3 cellular contexts compared by ENCODE assay signal in genomic region chr2:20513946-20514345, GRCh38.
TF ChIP-seq lines count a peak whose summit lies in the region.

No MANE protein-coding gene starts in this region.

TF ChIP-seq in A549, 52 proteins besides CTCF, POLR2A, EP300 and RAD21:
- no peak for TF ChIP-seq ZC3H11A (IDR thresholded peaks at IDR 0.05)
- no peak for TF ChIP-seq BHLHE40 (IDR thresholded peaks at IDR 0.05; ENCODE audit: low read depth, low read length)
- no peak for TF ChIP-seq RFX5 (IDR thresholded peaks at IDR 0.05)
- TF ChIP-seq RNF2 (IDR thresholded peaks at IDR 0.05; ENCODE audit: borderline replicate concordance, low read depth), result no peak

TF ChIP-seq in IMR-90, 13 proteins besides CTCF, POLR2A, EP300 and RAD21:
- no peak for TF ChIP-seq BHLHE40 (IDR thresholded peaks at IDR 0.05; ENCODE audit: low read depth, low read length)
- no peak for TF ChIP-seq FOS (IDR thresholded peaks at IDR 0.05; ENCODE audit: low read depth, low read length)
- no peak for TF ChIP-seq ELK1 (IDR thresholded peaks at IDR 0.05; ENCODE audit: borderline replicate concordance, low read depth, low read length)
- no peak for TF ChIP-seq MAFK (IDR thresholded peaks at IDR 0.05; ENCODE audit: low read depth, low read length)
- TF ChIP-seq MXI1 (IDR thresholded peaks at IDR 0.05; ENCODE audit: borderline replicate concordance, low read depth, low read length), result no peak
- TF ChIP-seq CEBPB (IDR thresholded peaks at IDR 0.05; ENCODE audit: low read depth, low read length), result no peak
- TF ChIP-seq RFX5 (IDR thresholded peaks at IDR 0.05; ENCODE audit: low read depth, low read length), result no peak
- no peak for TF ChIP-seq RCOR1 (IDR thresholded peaks at IDR 0.05; ENCODE audit: insufficient replicate concordance, low read length)
- TF ChIP-seq USF2 (IDR thresholded peaks at IDR 0.05; ENCODE audit: low read depth, low read length), result no peak
- TF ChIP-seq SMC3 (IDR thresholded peaks at IDR 0.05; ENCODE audit: low read depth, low read length), result no peak
TF ChIP-seq in IMR-90: peak in this region for 0.

TF ChIP-seq in H1, 55 proteins besides CTCF, POLR2A, EP300 and RAD21:
- TF ChIP-seq CHD7 (IDR thresholded peaks at IDR 0.05; ENCODE audit: insufficient replicate concordance, low read length) (no peak), GTF2F1 (IDR thresholded peaks at IDR 0.05; ENCODE audit: borderline replicate concordance, low read depth, low read length) (no peak), ATF3 (IDR thresholded peaks at IDR 0.05; ENCODE audit: insufficient read depth, low read depth, low read length) (no peak), SP2 (IDR thresholded peaks at IDR 0.05; ENCODE audit: low read length) (no peak), POLR2AphosphoS5 (IDR thresholded peaks at IDR 0.05; ENCODE audit: low read depth, low read length) (no peak), E2F6 (IDR thresholded peaks at IDR 0.05) (no peak), SIX5 (IDR thresholded peaks at IDR 0.05; ENCODE audit: low read depth, low read length) (no peak), CEBPB (IDR thresholded peaks at IDR 0.05; ENCODE audit: low read depth, low read length) (no peak), PHF8 (conservative IDR thresholded peaks at IDR 0.05; ENCODE audit: low read depth, low read length) (no peak), BCL11A (IDR thresholded peaks at IDR 0.05; ENCODE audit: low read depth in 2 of 2, low read length in 2 of 2) (no peak), KDM5A (IDR thresholded peaks at IDR 0.05; ENCODE audit: low read length) (no peak), RXRA (IDR thresholded peaks at IDR 0.05; ENCODE audit: insufficient read depth, low read depth, low read length) (no peak), EGR1 (IDR thresholded peaks at IDR 0.05; ENCODE audit: borderline replicate concordance, low read depth, low read length) (no peak), SP1 (IDR thresholded peaks at IDR 0.05; ENCODE audit: low read depth, low read length) (no peak), RFX5 (IDR thresholded peaks at IDR 0.05; ENCODE audit: borderline replicate concordance, low read depth, low read length) (no peak), BACH1 (IDR thresholded peaks at IDR 0.05; ENCODE audit: low read length) (no peak), SP4 (IDR thresholded peaks at IDR 0.05; ENCODE audit: low read length) (no peak), TCF12 (IDR thresholded peaks at IDR 0.05; ENCODE audit: low read depth, low read length) (no peak), RNF2 (IDR thresholded peaks at IDR 0.05; ENCODE audit: borderline replicate concordance, low read depth, low read length, missing control alignments, poor library complexity, severe bottlenecking) (no peak), SIRT6 (IDR thresholded peaks at IDR 0.05; ENCODE audit: low read length) (no peak)
TF ChIP-seq in H1: peak in this region for 0.
